Comparison of ENCODE assay signal across 19 cellular contexts in the genomic region with DNA sequence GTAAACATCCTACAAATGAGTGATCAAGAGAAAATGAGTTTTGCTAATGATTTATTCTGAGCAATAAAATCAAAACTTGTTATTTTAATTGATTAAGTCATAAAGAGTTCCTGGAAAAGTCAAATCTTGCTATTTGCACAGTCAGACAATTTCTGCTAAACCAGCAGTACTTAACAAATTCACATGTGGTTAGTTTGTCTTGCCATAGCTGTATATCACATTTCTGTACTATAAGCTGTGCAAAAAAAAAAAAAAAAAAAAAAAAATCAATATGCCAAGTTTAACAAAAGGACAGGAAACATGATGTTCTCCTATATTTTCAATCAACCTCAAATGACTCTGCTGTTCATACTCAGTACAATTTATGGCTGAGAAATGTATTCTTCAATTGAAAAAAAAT.
"Had no signal": no experiment of that assay in that cellular context is flagged by ENCODE, and none has a peak within 500 bp of the region (broad histone marks: within the 10 kb centered on the region; RNA-seq: fewer than 3 reads in every experiment).

No MANE protein-coding gene starts in this region.

- FAIRE-seq: astrocyte, K562 had no signal

- H3K4me3 Mint-ChIP-seq: activated CD4-positive, alpha-beta memory T cell treated with anti-CD3 and anti-CD28 coated beads for 36 hours; activated CD4-positive, alpha-beta T cell treated with anti-CD3 and anti-CD28 coated beads, Interleukin-2, amount 10 ng/mL, durations not matched to agents 7 days and 5 days; activated naive CD4-positive, alpha-beta T cell treated with anti-CD3 and anti-CD28 coated beads for 36 hours; activated naive CD8-positive, alpha-beta T cell; activated T-cell treated with anti-CD3 and anti-CD28 coated beads, Interleukin-2, amount 50 U/mL, for 4 hours; brain; central memory CD8-positive, alpha-beta T cell; T-cell had no signal

- H3K4me3 ChIP-seq: K562 had no signal

- DNase-seq: activated CD4-positive, alpha-beta memory T cell treated with anti-CD3 and anti-CD28 coated beads for 36 hours; activated CD4-positive, alpha-beta T cell treated with anti-CD3 and anti-CD28 coated beads, Interleukin-2, amount 10 ng/mL, durations not matched to agents 7 days and 5 days; activated CD4-positive, CD25-positive, alpha-beta regulatory T cell; activated CD8-positive, alpha-beta memory T cell treated with anti-CD3 and anti-CD28 coated beads for 24 hours; activated effector memory CD4-positive, alpha-beta T cell treated with anti-CD3 and anti-CD28 coated beads, Interleukin-2, amount 50 U/mL, for 16 hours; activated naive CD4-positive, alpha-beta T cell treated with anti-CD3 and anti-CD28 coated beads for 36 hours; activated T-cell treated with anti-CD3 and anti-CD28 coated beads, Interleukin-2, amount 50 U/mL, for 4 hours; Kasumi-1; NCI-H1436 treated with DMSO at 0.1 percent for 48 hours; NCI-H2107; NCI-H524 treated with DMSO at 0.1 percent for 48 hours; SIG-M5; T-cell; T1000 had no signal

- H3K27ac Mint-ChIP-seq: activated CD4-positive, alpha-beta memory T cell treated with anti-CD3 and anti-CD28 coated beads for 36 hours; activated CD4-positive, alpha-beta T cell treated with anti-CD3 and anti-CD28 coated beads, Interleukin-2, amount 10 ng/mL, durations not matched to agents 7 days and 5 days; activated naive CD4-positive, alpha-beta T cell treated with anti-CD3 and anti-CD28 coated beads for 36 hours; activated naive CD8-positive, alpha-beta T cell; T-cell had no signal

- H3K27me3 Mint-ChIP-seq: activated CD4-positive, alpha-beta memory T cell treated with anti-CD3 and anti-CD28 coated beads for 36 hours; activated CD4-positive, alpha-beta T cell treated with anti-CD3 and anti-CD28 coated beads, Interleukin-2, amount 10 ng/mL, durations not matched to agents 7 days and 5 days; activated naive CD8-positive, alpha-beta T cell; brain; central memory CD8-positive, alpha-beta T cell; T-cell had no signal

- ATAC-seq: activated T-cell treated with anti-CD3 and anti-CD28 coated beads, Interleukin-2, amount 50 U/mL, for 4 hours; K562; T-cell had no signal

- H3K9me3 Mint-ChIP-seq: activated CD4-positive, alpha-beta T cell treated with anti-CD3 and anti-CD28 coated beads, Interleukin-2, amount 10 ng/mL, durations not matched to agents 7 days and 5 days; activated naive CD4-positive, alpha-beta T cell treated with anti-CD3 and anti-CD28 coated beads for 36 hours; activated T-cell treated with anti-CD3 and anti-CD28 coated beads, Interleukin-2, amount 50 U/mL, for 4 hours; central memory CD8-positive, alpha-beta T cell had no signal
